ENCODE assay signal across 24 cellular contexts in genomic region chr4:153238146-153238919, GRCh38.
"Had no signal": no experiment of that assay in that cellular context is flagged by ENCODE, and none has a peak within 500 bp of the region (broad histone marks: within the 10 kb centered on the region; RNA-seq: fewer than 3 reads in every experiment).

No MANE protein-coding gene starts in this region.

- H3K27ac Mint-ChIP-seq: immature natural killer cell; mesothelial cell of epicardium; natural killer cell; progenitor cell of endocrine pancreas; stimulated activated effector memory CD8-positive, alpha-beta T cell treated with anti-CD3 and anti-CD28 coated beads, Interleukin-12 subunit alpha, Interleukin-12 subunit beta, amount 100 ng/mL, for 72 hours; stimulated activated naive CD8-positive, alpha-beta T cell treated with anti-CD3 and anti-CD28 coated beads, Interleukin-15, Interleukin-2, amounts not matched to agents 100 ng/mL and 50 ng/mL, for 24 hours had no signal

- DNase-seq: hypothalamus; immature natural killer cell; left ventricle myocardium superior; lower lobe of right lung; mammary epithelial cell; mesendoderm; naive B cell; natural killer cell; ovary; retina; right cardiac atrium; stimulated activated CD4-positive, alpha-beta T cell treated with anti-CD3 and anti-CD28 coated beads, Interleukin-12 subunit alpha, Interleukin-12 subunit beta, amount 100 ng/mL, for 4 hours; stimulated activated CD4-positive, alpha-beta T cell treated with anti-CD3 and anti-CD28 coated beads, Interleukin-15, amount 100 ng/mL, for 24 hours; stimulated activated CD4-positive, alpha-beta T cell treated with anti-CD3 and anti-CD28 coated beads, Interleukin-2, amount 100 ng/mL, for 24 hours; stimulated activated CD4-positive, alpha-beta T cell treated with anti-CD3 and anti-CD28 coated beads, Interleukin-4, amount 100 ng/mL, for 1 hour; stimulated activated naive CD4-positive, alpha-beta T cell; tibial artery; trophoblast cell; upper lobe of right lung had no signal

- H3K27me3 Mint-ChIP-seq: progenitor cell of endocrine pancreas had no signal

- H3K4me1 Mint-ChIP-seq: immature natural killer cell had no signal

- H3K4me3 Mint-ChIP-seq: immature natural killer cell; mesothelial cell of epicardium; naive B cell; natural killer cell; stimulated activated effector memory CD8-positive, alpha-beta T cell treated with anti-CD3 and anti-CD28 coated beads, Interleukin-12 subunit alpha, Interleukin-12 subunit beta, amount 100 ng/mL, for 72 hours; stimulated activated naive CD8-positive, alpha-beta T cell treated with anti-CD3 and anti-CD28 coated beads, Interleukin-15, Interleukin-2, amounts not matched to agents 100 ng/mL and 50 ng/mL, for 24 hours had no signal

- ATAC-seq: left ventricle myocardium superior; lower lobe of right lung; natural killer cell; right cardiac atrium; sciatic nerve; stimulated activated effector memory CD8-positive, alpha-beta T cell treated with anti-CD3 and anti-CD28 coated beads, Interleukin-12 subunit alpha, Interleukin-12 subunit beta, amount 100 ng/mL, for 72 hours; upper lobe of right lung had no signal

- H3K36me3 Mint-ChIP-seq: immature natural killer cell; naive B cell; natural killer cell; stimulated activated effector memory CD8-positive, alpha-beta T cell treated with anti-CD3 and anti-CD28 coated beads, Interleukin-12 subunit alpha, Interleukin-12 subunit beta, amount 100 ng/mL, for 72 hours had no signal

- H3K9me3 Mint-ChIP-seq: immature natural killer cell; mesothelial cell of epicardium; naive B cell; natural killer cell; stimulated activated effector memory CD8-positive, alpha-beta T cell treated with anti-CD3 and anti-CD28 coated beads, Interleukin-12 subunit alpha, Interleukin-12 subunit beta, amount 100 ng/mL, for 72 hours; stimulated activated naive CD8-positive, alpha-beta T cell treated with anti-CD3 and anti-CD28 coated beads, Interleukin-15, Interleukin-2, amounts not matched to agents 100 ng/mL and 50 ng/mL, for 24 hours had no signal
